Comparison of ENCODE assay signal across 11 cellular contexts in genomic region chr16:31052131-31052530, GRCh38. TPM values are rescaled to one million over a fixed set of nuclear protein-coding genes. Genes with fewer than 3 reads are reported as not detected.
DNase-seq lines count a peak whose midpoint lies in the region; ATAC-seq and TF ChIP-seq lines count a peak whose summit lies in the region.
"Had no signal": no experiment of that assay in that cellular context is flagged by ENCODE, and none has a peak within 500 bp of the region (broad histone marks: within the 10 kb centered on the region; RNA-seq: fewer than 3 reads in every experiment).

No MANE protein-coding gene starts in this region.

- no peak overlapping the region for H3K27ac Mint-ChIP-seq in activated CD4-positive, alpha-beta T cell treated with anti-CD3 and anti-CD28 coated beads, Interleukin-2, amount 10 ng/mL, durations not matched to agents 24 days and 14 days
- H3K27ac Mint-ChIP-seq in stimulated activated naive B cell treated with anti-CD40 and anti-IgM and Interleukin-4, amounts not matched to agents 10 μg/mL and 1 μg/mL and 100 μg/mL, for 72 hours, result no peak overlapping the region

- no peaks in the 10 kb centered on the region for H3K36me3 Mint-ChIP-seq in activated CD4-positive, alpha-beta T cell treated with anti-CD3 and anti-CD28 coated beads, Interleukin-2, amount 10 ng/mL, durations not matched to agents 24 days and 14 days (ENCODE audit: low read depth)
- peaks cover 4 to 13% of the 10 kb centered on the region in 2 donors for H3K36me3 Mint-ChIP-seq in stimulated activated naive B cell treated with anti-CD40 and anti-IgM and Interleukin-4, amounts not matched to agents 10 μg/mL and 1 μg/mL and 100 μg/mL, for 72 hours

- no peaks in the 10 kb centered on the region for H3K9me3 Mint-ChIP-seq in activated CD4-positive, alpha-beta T cell treated with anti-CD3 and anti-CD28 coated beads, Interleukin-2, amount 10 ng/mL, durations not matched to agents 24 days and 14 days
- no peaks in the 10 kb centered on the region for H3K9me3 Mint-ChIP-seq in stimulated activated naive B cell treated with anti-CD40 and anti-IgM and Interleukin-4, amounts not matched to agents 10 μg/mL and 1 μg/mL and 100 μg/mL, for 72 hours

- intact Hi-C loops in activated CD4-positive, alpha-beta T cell treated with anti-CD3 and anti-CD28 coated beads, Interleukin-2, amount 10 ng/mL, durations not matched to agents 24 days and 14 days (cut with micrococcal nuclease), result no loop called here

- peak overlapping the region in 1 of 2 donors; percentile 65 for H3K27ac ChIP-seq in coronary artery
- H3K27ac ChIP-seq: HL-60 had no signal

- no peak overlapping the region for H3K4me3 ChIP-seq in coronary artery
- H3K4me3 ChIP-seq: BLaER1 treated with 17β-estradiol and CSF1 and Interleukin-3, amounts not matched to agents 10 nM and 100 nM had no signal

- TF ChIP-seq CTCF in coronary artery (IDR thresholded peaks at IDR 0.05), result no peak

- no peak overlapping the region for H3K4me3 Mint-ChIP-seq in activated CD4-positive, alpha-beta T cell treated with anti-CD3 and anti-CD28 coated beads, Interleukin-2, amount 10 ng/mL, durations not matched to agents 24 days and 14 days
- no peak overlapping the region for H3K4me3 Mint-ChIP-seq in stimulated activated naive B cell treated with anti-CD40 and anti-IgM and Interleukin-4, amounts not matched to agents 10 μg/mL and 1 μg/mL and 100 μg/mL, for 72 hours

- peak; percentile 36 to 42 for ATAC-seq in stimulated activated naive B cell treated with anti-CD40 and anti-IgM and Interleukin-4, amounts not matched to agents 10 μg/mL and 1 μg/mL and 100 μg/mL, for 72 hours (replicated peaks)

- no peaks in the 10 kb centered on the region for H3K27me3 Mint-ChIP-seq in activated CD4-positive, alpha-beta T cell treated with anti-CD3 and anti-CD28 coated beads, Interleukin-2, amount 10 ng/mL, durations not matched to agents 24 days and 14 days
- H3K27me3 Mint-ChIP-seq in stimulated activated naive B cell treated with anti-CD40 and anti-IgM and Interleukin-4, amounts not matched to agents 10 μg/mL and 1 μg/mL and 100 μg/mL, for 72 hours, result no peaks in the 10 kb centered on the region

- peaks cover 7% of the 10 kb centered on the region for H3K4me1 Mint-ChIP-seq in activated CD4-positive, alpha-beta T cell treated with anti-CD3 and anti-CD28 coated beads, Interleukin-2, amount 10 ng/mL, durations not matched to agents 24 days and 14 days
- H3K4me1 Mint-ChIP-seq in stimulated activated naive B cell treated with anti-CD40 and anti-IgM and Interleukin-4, amounts not matched to agents 10 μg/mL and 1 μg/mL and 100 μg/mL, for 72 hours, result peaks cover 0 to 4% of the 10 kb centered on the region in 2 donors

- peak; percentile 31 for DNase-seq in activated CD4-positive, alpha-beta T cell treated with anti-CD3 and anti-CD28 coated beads for 48 hours
- no peak for DNase-seq in activated CD4-positive, alpha-beta T cell treated with anti-CD3 and anti-CD28 coated beads, Interleukin-2, amount 10 ng/mL, durations not matched to agents 24 days and 14 days
- peak; percentile 96 for DNase-seq in RPMI7951 (ENCODE audit: low read depth)
- DNase-seq in fibroblast of peridontal ligament (ENCODE audit: extremely low read depth), result peak; percentile 94
- DNase-seq in stimulated activated naive B cell treated with anti-CD40 and anti-IgM and Interleukin-4, amounts not matched to agents 10 μg/mL and 1 μg/mL and 100 μg/mL, for 72 hours, result no peak
- no peak for DNase-seq in coronary artery (ENCODE audit: low spot score)
- DNase-seq in stimulated activated naive CD4-positive, alpha-beta T cell treated with Interleukin-2 at 50 U/mL for 16 hours (lab: John Stamatoyannopoulos, UW), result no peak
- DNase-seq in NCI-H345 treated with DMSO at 0.1 percent for 48 hours (lab: John Stamatoyannopoulos, UW; ENCODE audit: unreplicated experiment), result no peak
- DNase-seq: activated effector memory CD4-positive, alpha-beta T cell treated with Interleukin-2 at 50 U/mL for 16 hours had no signal

RNA-seq across cellular contexts. Expression of gene STX4, which starts 18.8 kb away (rescaled TPM):
- 49.1 and 54.8 TPM in 2 replicates for total RNA-seq in activated CD4-positive, alpha-beta T cell treated with anti-CD3 and anti-CD28 coated beads, Interleukin-2, amount 10 ng/mL, durations not matched to agents 24 days and 14 days
- total RNA-seq in RPMI7951 (2014; rRNA removed; shearing (Covaris generic)), result 23.1 and 23.5 TPM in 2 replicates

RNA-seq across cellular contexts. Expression of gene ZNF668, which starts 21.9 kb away (rescaled TPM):
- total RNA-seq in activated CD4-positive, alpha-beta T cell treated with anti-CD3 and anti-CD28 coated beads, Interleukin-2, amount 10 ng/mL, durations not matched to agents 24 days and 14 days, result 15.6 and 15.9 TPM in 2 replicates
- 3.6 and 6.2 TPM in 2 replicates for total RNA-seq in RPMI7951 (2014; rRNA removed; shearing (Covaris generic))

RNA-seq across cellular contexts. Expression of gene ZNF646, which starts 22.1 kb away (rescaled TPM):
- 21.1 and 23.3 TPM in 2 replicates for total RNA-seq in activated CD4-positive, alpha-beta T cell treated with anti-CD3 and anti-CD28 coated beads, Interleukin-2, amount 10 ng/mL, durations not matched to agents 24 days and 14 days
- 4.3 and 6.7 TPM in 2 replicates for total RNA-seq in RPMI7951 (2014; rRNA removed; shearing (Covaris generic))

RNA-seq across cellular contexts. Expression of gene PRSS53, which starts 36.6 kb away (rescaled TPM):
- total RNA-seq in activated CD4-positive, alpha-beta T cell treated with anti-CD3 and anti-CD28 coated beads, Interleukin-2, amount 10 ng/mL, durations not matched to agents 24 days and 14 days, result 4.3 and 4.8 TPM in 2 replicates
- total RNA-seq in RPMI7951 (2014; rRNA removed; shearing (Covaris generic)), result 0.60 and 1.3 TPM in 2 replicates

RNA-seq across cellular contexts. Expression of gene STX1B, which starts 41.7 kb away (rescaled TPM):
- total RNA-seq in activated CD4-positive, alpha-beta T cell treated with anti-CD3 and anti-CD28 coated beads, Interleukin-2, amount 10 ng/mL, durations not matched to agents 24 days and 14 days, result 0.75 and 0.78 TPM in 2 replicates
- total RNA-seq in RPMI7951 (2014; rRNA removed; shearing (Covaris generic)), result 0.29 and 0.60 TPM in 2 replicates

Comparison
In these comparisons a context has a peak if more than half of its experiments do, and no peak if none do; other contexts are left out.
1. DNase-seq: peak in activated CD4-positive, alpha-beta T cell treated with anti-CD3 and anti-CD28 coated beads for 48 hours (single experiment), RPMI7951 (single experiment) and fibroblast of peridontal ligament (single experiment); none in activated CD4-positive, alpha-beta T cell treated with anti-CD3 and anti-CD28 coated beads, Interleukin-2, amount 10 ng/mL, durations not matched to agents 24 days and 14 days (single experiment), stimulated activated naive B cell treated with anti-CD40 and anti-IgM and Interleukin-4, amounts not matched to agents 10 μg/mL and 1 μg/mL and 100 μg/mL, for 72 hours (single experiment), coronary artery (single experiment), stimulated activated naive CD4-positive, alpha-beta T cell treated with Interleukin-2 at 50 U/mL for 16 hours (single experiment) and NCI-H345 treated with DMSO at 0.1 percent for 48 hours (single experiment).